Comparison of ENCODE assay signal across 29 cellular contexts in the genomic region with DNA sequence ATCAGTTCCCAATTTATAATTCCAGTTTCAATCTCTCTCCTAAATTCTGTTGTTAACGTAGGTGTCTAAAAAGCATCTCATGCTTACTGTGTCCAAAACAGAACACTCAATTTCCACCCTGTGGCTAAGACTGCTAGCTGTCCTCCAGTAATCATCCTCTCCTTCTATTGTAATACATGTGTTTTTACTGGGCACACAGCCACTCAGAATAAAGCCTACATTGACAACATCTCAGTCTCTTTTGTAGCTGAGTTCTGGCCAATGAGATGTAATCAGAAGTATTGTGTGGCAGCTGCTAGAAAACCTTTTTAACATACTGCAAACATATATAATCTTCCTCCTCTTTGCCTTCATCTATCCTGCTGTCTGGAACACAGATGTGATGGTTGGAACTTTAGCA. TPM values are rescaled to one million over a fixed set of nuclear protein-coding genes. Genes with fewer than 3 reads are reported as not detected.
DNase-seq lines count a peak whose midpoint lies in the region; ATAC-seq, FAIRE-seq and TF ChIP-seq lines count a peak whose summit lies in the region.
"Had no signal": no experiment of that assay in that cellular context is flagged by ENCODE, and none has a peak within 500 bp of the region (broad histone marks: within the 10 kb centered on the region; RNA-seq: fewer than 3 reads in every experiment).

No MANE protein-coding gene starts in this region.

- no peak overlapping the region for H2BK15ac ChIP-seq in H9 (ENCODE audit: low read depth, low read length)

- no peak overlapping the region for H3K27ac Mint-ChIP-seq in HFFc6
- no peak overlapping the region for H3K27ac Mint-ChIP-seq in H9
- H3K27ac Mint-ChIP-seq: CD14-positive monocyte; CD4-positive, alpha-beta T cell; CD8-positive, alpha-beta memory T cell had no signal

- H3K36me3 Mint-ChIP-seq in HFFc6 (ENCODE audit: low read depth) (no peaks in the 10 kb centered on the region), H9 (ENCODE audit: insufficient read depth in 1 of 3, low read depth in 3 of 3) (no peaks in the 10 kb centered on the region)
- H3K36me3 Mint-ChIP-seq: CD14-positive monocyte had no signal

- H4K91ac ChIP-seq in H9 (ENCODE audit: insufficient read length, low read depth, low read length), result no peak overlapping the region

- FAIRE-seq in A549 (lab: Jason Lieb, UNC) (peak; percentile 7), HTR-8/SVneo (lab: Jason Lieb, UNC) (peak; percentile 31)
- FAIRE-seq: A204.1, D721Med, GM12892, GM19239, H54 had no signal

- H2AFZ ChIP-seq in H9 (ENCODE audit: low read length), result no peak overlapping the region

- no peak overlapping the region for H3K56ac ChIP-seq in H9 (ENCODE audit: insufficient read length, low read depth, low read length)

- H3K27me3 Mint-ChIP-seq in HFFc6 (ENCODE audit: insufficient read depth) (peaks cover 7% of the 10 kb centered on the region), H9 (ENCODE audit: low read depth) (peaks cover 35% of the 10 kb centered on the region)
- H3K27me3 Mint-ChIP-seq: CD4-positive, alpha-beta T cell; CD8-positive, alpha-beta memory T cell had no signal

- no peak overlapping the region for H3K4ac ChIP-seq in H9 (ENCODE audit: low read depth, low read length)

- WGBS in A549 (ENCODE audit: missing lambda C conversion rate), result 56% methylated on average over 1 of the region's 1 CpG
- WGBS in H9 (ENCODE audit: extremely low coverage, insufficient read length, low lambda C conversion rate), result no CpG with 5 or more reads among the region's 1 CpG

- no peak overlapping the region for H3K18ac ChIP-seq in H9 (ENCODE audit: insufficient read length, low read depth, low read length)

- no peak for TF ChIP-seq POLR2A in A549 (IDR thresholded peaks at IDR 0.05; ENCODE audit: low read length)

- H3K23me2 ChIP-seq in H9 (ENCODE audit: insufficient read length, low read depth, low read length, poor library complexity, severe bottlenecking), result no peaks in the 10 kb centered on the region

- no peak overlapping the region for H3K14ac ChIP-seq in H9 (ENCODE audit: insufficient read depth, low read length)

- CTCF ChIA-PET in A549 (lab: Yijun Ruan, JAX), result interaction anchor here (0.5 to 1.0 kb wide), 2 partner anchors 24 to 31 kb away, joined by 3 read pairs; no protein-coding TSS in a partner anchor

- no peak overlapping the region for H4K8ac ChIP-seq in H9 (replicated peaks; ENCODE audit: insufficient read length, low read depth, low read length)

- H3K79me1 ChIP-seq in H9 (ENCODE audit: insufficient read depth, low read depth, low read length, poor library complexity, severe bottlenecking), result no peaks in the 10 kb centered on the region

- no peaks in the 10 kb centered on the region for H3K9me3 ChIP-seq in A549
- H3K9me3 ChIP-seq in H9 (ENCODE audit: control insufficient read depth, low read depth, low read length), result no peaks in the 10 kb centered on the region
- H3K9me3 ChIP-seq: BE2C; BLaER1 treated with 17β-estradiol and CSF1 and Interleukin-3, amounts not matched to agents 10 nM and 100 nM had no signal

- no peak overlapping the region for H2AK5ac ChIP-seq in H9 (ENCODE audit: insufficient read length, low read length)

- no peak overlapping the region for H4K5ac ChIP-seq in H9 (ENCODE audit: insufficient read length, low read depth, low read length)

- POLR2A ChIA-PET in A549 (lab: Yijun Ruan, JAX), result no interaction called here

- H3K4me1 ChIP-seq in A549 (no peaks in the 10 kb centered on the region), H9 (ENCODE audit: insufficient read depth, low read length) (no peaks in the 10 kb centered on the region; the same call in 1 of the 2 replicates)
- H3K4me1 ChIP-seq: BE2C had no signal

- H3K4me2 ChIP-seq in A549 (no peak overlapping the region), H9 (ENCODE audit: insufficient read depth, insufficient read length, low read length) (no peak overlapping the region)
- H3K4me2 ChIP-seq: BLaER1 treated with 17β-estradiol and CSF1 and Interleukin-3, amounts not matched to agents 10 nM and 100 nM had no signal

- no peak for ATAC-seq in A549

- no peaks in the 10 kb centered on the region for H3K79me2 ChIP-seq in H9 (ENCODE audit: insufficient read depth, low read length)

- DNase-seq in A549 (ENCODE audit: low read depth in 1 of 2, low spot score in 1 of 2), result no peak
- DNase-seq in HTR-8/SVneo (ENCODE audit: insufficient read length, low spot score), result no peak
- peak; percentile 25 for DNase-seq in foreskin melanocyte
- peak; percentile 20 for DNase-seq in myocyte (ENCODE audit: low read depth)
- no peak for DNase-seq in activated gamma-delta T cell (lab: John Stamatoyannopoulos, UW)
- DNase-seq in hypothalamus (lab: John Stamatoyannopoulos, UW), result no peak
- DNase-seq in HFFc6, result no peak
- no peak for DNase-seq in H9
- DNase-seq: ACHN; AML-193; BE2C; CD4-positive, alpha-beta T cell; CD8-positive, alpha-beta memory T cell; DMS 273 treated with DMSO at 0.1 percent for 48 hours; DMS53; DMS79 treated with DMSO at 0.1 percent for 48 hours; GF-D8; GOT3; HCEC 1CT had no signal

- no peaks in the 10 kb centered on the region for H3K4me1 Mint-ChIP-seq in HFFc6 (ENCODE audit: low read depth)
- H3K4me1 Mint-ChIP-seq in H9, result peaks cover 15 to 19% of the 10 kb centered on the region in 2 experiments
- H3K4me1 Mint-ChIP-seq: CD14-positive monocyte had no signal

- no peak for TF ChIP-seq CTCF in A549 (IDR thresholded peaks at IDR 0.05)
- TF ChIP-seq CTCF in HFFc6 (IDR thresholded peaks at IDR 0.05), result no peak
- TF ChIP-seq CTCF in H9 (conservative IDR thresholded peaks at IDR 0.05), result no peak

- no peak for TF ChIP-seq RAD21 in A549 (conservative IDR thresholded peaks at IDR 0.05 in 1 of 2, IDR thresholded peaks at IDR 0.05 in 1 of 2)

- H3T11ph ChIP-seq in H9 (ENCODE audit: low read length), result no peak overlapping the region

- no peak for TF ChIP-seq EP300 in A549 (IDR thresholded peaks at IDR 0.05)

- no peak overlapping the region for H3K23ac ChIP-seq in H9 (ENCODE audit: insufficient read length, low read depth, low read length)

- H4K20me1 ChIP-seq in H9 (ENCODE audit: control insufficient read depth, insufficient read depth, insufficient read length), result no peaks in the 10 kb centered on the region
- H4K20me1 ChIP-seq: BLaER1 treated with 17β-estradiol and CSF1 and Interleukin-3, amounts not matched to agents 10 nM and 100 nM had no signal

- H2BK20ac ChIP-seq in H9 (ENCODE audit: low read depth, low read length, poor library complexity, severe bottlenecking), result no peak overlapping the region

- H3K9ac ChIP-seq in H9 (ENCODE audit: extremely low read depth, insufficient read length, low read length), result no peak overlapping the region
- H3K9ac ChIP-seq: BLaER1 treated with 17β-estradiol and CSF1 and Interleukin-3, amounts not matched to agents 10 nM and 100 nM had no signal

- H3K4me3 Mint-ChIP-seq in HFFc6, result no peak overlapping the region
- H3K4me3 Mint-ChIP-seq in H9, result no peak overlapping the region
- H3K4me3 Mint-ChIP-seq: CD14-positive monocyte; CD4-positive, alpha-beta T cell; CD8-positive, alpha-beta memory T cell had no signal

- H2BK12ac ChIP-seq in H9 (ENCODE audit: insufficient read length, low read depth, low read length), result no peak overlapping the region

- no peak overlapping the region for H3K27ac ChIP-seq in A549
- H3K27ac ChIP-seq in H9 (ENCODE audit: insufficient read length, low read depth, low read length), result no peak overlapping the region
- H3K27ac ChIP-seq: 22Rv1; BLaER1 treated with 17β-estradiol and CSF1 and Interleukin-3, amounts not matched to agents 10 nM and 100 nM had no signal

- no peaks in the 10 kb centered on the region for H3K9me3 Mint-ChIP-seq in HFFc6
- H3K9me3 Mint-ChIP-seq in H9, result no peaks in the 10 kb centered on the region; a peak in 1 of 5 replicates
- H3K9me3 Mint-ChIP-seq: CD4-positive, alpha-beta T cell; CD8-positive, alpha-beta memory T cell had no signal

- no peaks in the 10 kb centered on the region for H3K27me3 ChIP-seq in H9 (ENCODE audit: insufficient read depth, low read length)
- H3K27me3 ChIP-seq: BE2C; BLaER1 treated with 17β-estradiol and CSF1 and Interleukin-3, amounts not matched to agents 10 nM and 100 nM had no signal

- no peak overlapping the region for H3K4me3 ChIP-seq in A549
- H3K4me3 ChIP-seq: BLaER1 treated with 17β-estradiol and CSF1 and Interleukin-3, amounts not matched to agents 10 nM and 100 nM had no signal

- H2BK5ac ChIP-seq in H9 (ENCODE audit: insufficient read length, low read length), result no peak overlapping the region

- no peak overlapping the region for H2BK120ac ChIP-seq in H9 (ENCODE audit: low read depth, low read length, poor library complexity, severe bottlenecking)

TF ChIP-seq in A549, 52 proteins besides CTCF, POLR2A, EP300 and RAD21:
- no peak for TF ChIP-seq NFE2L2 (conservative IDR thresholded peaks at IDR 0.05; ENCODE audit: low read length)
- TF ChIP-seq, protein P1, sequence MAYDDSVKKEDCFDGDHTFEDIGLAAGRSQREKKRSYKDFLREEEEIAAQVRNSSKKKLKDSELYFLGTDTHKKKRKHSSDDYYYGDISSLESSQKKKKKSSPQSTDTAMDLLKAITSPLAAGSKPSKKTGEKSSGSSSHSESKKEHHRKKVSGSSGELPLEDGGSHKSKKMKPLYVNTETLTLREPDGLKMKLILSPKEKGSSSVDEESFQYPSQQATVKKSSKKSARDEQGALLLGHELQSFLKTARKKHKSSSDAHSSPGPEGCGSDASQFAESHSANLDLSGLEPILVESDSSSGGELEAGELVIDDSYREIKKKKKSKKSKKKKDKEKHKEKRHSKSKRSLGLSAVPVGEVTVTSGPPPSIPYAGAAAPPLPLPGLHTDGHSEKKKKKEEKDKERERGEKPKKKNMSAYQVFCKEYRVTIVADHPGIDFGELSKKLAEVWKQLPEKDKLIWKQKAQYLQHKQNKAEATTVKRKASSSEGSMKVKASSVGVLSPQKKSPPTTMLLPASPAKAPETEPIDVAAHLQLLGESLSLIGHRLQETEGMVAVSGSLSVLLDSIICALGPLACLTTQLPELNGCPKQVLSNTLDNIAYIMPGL (CRISPR knock-in tag; IDR thresholded peaks at IDR 0.05; ENCODE audit: borderline replicate concordance), result no peak
- no peak for TF ChIP-seq RCOR1 (IDR thresholded peaks at IDR 0.05; ENCODE audit: low read depth, low read length)
- TF ChIP-seq CHD4 (IDR thresholded peaks at IDR 0.05; ENCODE audit: borderline replicate concordance), result no peak

RNA-seq across cellular contexts. Expression of a gene that starts 29.4 kb away (rescaled TPM):
- polyA plus RNA-seq in A549 (2011; rRNA removed) (not detected in 2 replicates), A549 (2017; fragmentation: RNase III; extraction: RNeasy Plus Mini Kit Qiagen cat#74134 plus additional on column Dnase treatment) (not detected in 3 replicates)
- polyA plus RNA-seq in A549 (2012; cell fraction: cytosol; rRNA removed), result not detected in 2 replicates
- not detected in 2 replicates for polyA plus RNA-seq in A549 (2012; cell fraction: nucleus; rRNA removed)
- not detected in 2 replicates for polyA minus RNA-seq in A549 (2011; rRNA and poly(A)+ RNA removed)
- total RNA-seq in myocyte (not detected in 2 replicates), H9 (2021) (not detected in 2 replicates)
- 0.09 TPM for polyA plus RNA-seq in myocyte (2012)
- total RNA-seq in HFFc6 (2021; fragmentation: NEBNext Ultra II Directional; extraction: Animal tissue kit (Norgen Biotek cat#: 25700)), result not detected
- total RNA-seq: CD4-positive, alpha-beta T cell; CD8-positive, alpha-beta memory T cell; Daoy; G401 had no signal
- polyA plus RNA-seq: CD14-positive monocyte; CD8-positive, alpha-beta memory T cell had no signal

Comparison
In these comparisons a context has a peak if more than half of its experiments do, and no peak if none do; other contexts are left out.
1. DNase-seq: peak in foreskin melanocyte (single experiment) and myocyte (single experiment); none in A549 (0 of 2), HTR-8/SVneo (single experiment), activated gamma-delta T cell (single experiment), hypothalamus (0 of 51), HFFc6 (single experiment) and H9 (single experiment).